In the genomic region with DNA sequence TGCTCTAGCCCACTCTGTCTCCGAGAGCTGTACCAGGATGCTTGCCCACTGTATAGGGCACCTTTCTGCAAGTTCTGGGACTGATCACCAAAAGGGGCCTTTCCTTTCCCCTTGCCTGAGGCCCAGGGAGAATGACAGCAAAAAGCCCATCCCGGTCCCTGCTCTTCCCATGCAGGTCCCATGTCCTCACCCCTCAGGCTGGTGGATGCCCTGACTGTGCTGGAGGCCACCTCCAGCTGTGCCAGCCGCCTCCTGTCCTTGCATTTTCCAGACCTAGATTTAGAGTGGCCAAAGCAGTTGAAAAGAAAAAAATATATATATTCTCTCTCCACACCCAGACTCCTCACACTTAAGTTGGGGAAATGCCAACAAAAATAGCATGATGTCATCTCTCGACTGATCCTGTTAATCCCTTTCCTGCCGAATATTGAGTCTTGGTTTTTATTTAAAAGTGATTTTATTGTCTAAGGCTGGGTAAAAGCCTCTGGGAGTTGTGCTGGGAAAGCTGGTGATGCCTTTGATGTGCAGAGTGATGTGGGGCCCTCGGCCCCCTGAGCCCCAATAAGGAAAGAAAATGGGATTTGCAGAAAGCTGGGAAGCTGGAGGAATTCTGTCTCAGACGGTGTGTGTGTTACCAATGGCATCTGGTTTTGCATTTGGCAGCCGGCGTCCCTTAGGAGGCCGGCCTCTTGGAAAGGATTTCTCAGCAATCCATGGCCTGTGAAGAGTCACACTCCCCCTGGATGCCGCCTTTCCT, we compare ENCODE assay signal across 1 cellular context.
TF ChIP-seq lines count a peak whose summit lies in the region.

No MANE protein-coding gene starts in this region.

TF ChIP-seq in IMR-90, 13 proteins besides CTCF, POLR2A, EP300 and RAD21:
- TF ChIP-seq RFX5 (IDR thresholded peaks at IDR 0.05; ENCODE audit: low read depth, low read length) (no peak), CHD1 (IDR thresholded peaks at IDR 0.05; ENCODE audit: low read depth, low read length) (no peak), MXI1 (IDR thresholded peaks at IDR 0.05; ENCODE audit: borderline replicate concordance, low read depth, low read length) (no peak), MAZ (IDR thresholded peaks at IDR 0.05; ENCODE audit: borderline replicate concordance, low read depth, low read length) (no peak), MAFK (IDR thresholded peaks at IDR 0.05; ENCODE audit: low read depth, low read length) (no peak), FOS (IDR thresholded peaks at IDR 0.05; ENCODE audit: low read depth, low read length) (no peak), SMC3 (IDR thresholded peaks at IDR 0.05; ENCODE audit: low read depth, low read length) (no peak), RCOR1 (IDR thresholded peaks at IDR 0.05; ENCODE audit: insufficient replicate concordance, low read length) (no peak), CEBPB (IDR thresholded peaks at IDR 0.05; ENCODE audit: low read depth, low read length) (no peak), BHLHE40 (IDR thresholded peaks at IDR 0.05; ENCODE audit: low read depth, low read length) (no peak), NFE2L2 (IDR thresholded peaks at IDR 0.05; ENCODE audit: low read depth, low read length) (no peak)
- TF ChIP-seq, protein P1, sequence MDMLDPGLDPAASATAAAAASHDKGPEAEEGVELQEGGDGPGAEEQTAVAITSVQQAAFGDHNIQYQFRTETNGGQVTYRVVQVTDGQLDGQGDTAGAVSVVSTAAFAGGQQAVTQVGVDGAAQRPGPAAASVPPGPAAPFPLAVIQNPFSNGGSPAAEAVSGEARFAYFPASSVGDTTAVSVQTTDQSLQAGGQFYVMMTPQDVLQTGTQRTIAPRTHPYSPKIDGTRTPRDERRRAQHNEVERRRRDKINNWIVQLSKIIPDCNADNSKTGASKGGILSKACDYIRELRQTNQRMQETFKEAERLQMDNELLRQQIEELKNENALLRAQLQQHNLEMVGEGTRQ (IDR thresholded peaks at IDR 0.05; ENCODE audit: low read depth, low read length): no peak
- TF ChIP-seq, protein P2, sequence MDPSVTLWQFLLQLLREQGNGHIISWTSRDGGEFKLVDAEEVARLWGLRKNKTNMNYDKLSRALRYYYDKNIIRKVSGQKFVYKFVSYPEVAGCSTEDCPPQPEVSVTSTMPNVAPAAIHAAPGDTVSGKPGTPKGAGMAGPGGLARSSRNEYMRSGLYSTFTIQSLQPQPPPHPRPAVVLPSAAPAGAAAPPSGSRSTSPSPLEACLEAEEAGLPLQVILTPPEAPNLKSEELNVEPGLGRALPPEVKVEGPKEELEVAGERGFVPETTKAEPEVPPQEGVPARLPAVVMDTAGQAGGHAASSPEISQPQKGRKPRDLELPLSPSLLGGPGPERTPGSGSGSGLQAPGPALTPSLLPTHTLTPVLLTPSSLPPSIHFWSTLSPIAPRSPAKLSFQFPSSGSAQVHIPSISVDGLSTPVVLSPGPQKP (IDR thresholded peaks at IDR 0.05; ENCODE audit: borderline replicate concordance, low read depth, low read length): no peak
TF ChIP-seq in IMR-90: peak in this region for 0.
